1 cellular context compared by ENCODE assay signal in genomic region chr7:102287465-102288146, GRCh38.
TF ChIP-seq lines count a peak whose summit lies in the region.

No MANE protein-coding gene starts in this region.

TF ChIP-seq in HepG2, 621 proteins besides CTCF, POLR2A, EP300 and RAD21 (continued from another document and continues in another):
- TF ChIP-seq GMEB1 (CRISPR knock-in tag; IDR thresholded peaks at IDR 0.05; ENCODE audit: borderline replicate concordance), result 0 out of 2 replicates have a peak, but pooled peaks have one; percentile 16
- no peak for TF ChIP-seq ZNF678 (CRISPR knock-in tag; IDR thresholded peaks at IDR 0.05)
- no peak; the same call in none of the 2 replicates for TF ChIP-seq UBTF (CRISPR knock-in tag; IDR thresholded peaks at IDR 0.05)
- no peak for TF ChIP-seq ZNF264 (CRISPR knock-in tag; IDR thresholded peaks at IDR 0.05)
- TF ChIP-seq KAT7 (CRISPR knock-in tag; IDR thresholded peaks at IDR 0.05; ENCODE audit: borderline replicate concordance), result no peak
- no peak for TF ChIP-seq ZNF788 (CRISPR knock-in tag; IDR thresholded peaks at IDR 0.05; ENCODE audit: borderline replicate concordance)
- no peak for TF ChIP-seq ZNF280D (CRISPR knock-in tag; IDR thresholded peaks at IDR 0.05)
- TF ChIP-seq HNRNPUL1 (IDR thresholded peaks at IDR 0.05; ENCODE audit: low read depth, low read length), result no peak
- TF ChIP-seq ELK4 (CRISPR knock-in tag; IDR thresholded peaks at IDR 0.05; ENCODE audit: borderline replicate concordance), result no peak
- TF ChIP-seq HHEX (CRISPR knock-in tag; IDR thresholded peaks at IDR 0.05), result no peak
- TF ChIP-seq ZNF639 (CRISPR knock-in tag; conservative IDR thresholded peaks at IDR 0.05), result no peak
- no peak for TF ChIP-seq IKZF1 (IDR thresholded peaks at IDR 0.05)
- TF ChIP-seq MNT (IDR thresholded peaks at IDR 0.05), result no peak
- peak; percentile 20; the same call in 1 of the 2 replicates for TF ChIP-seq PHF8 (CRISPR knock-in tag; IDR thresholded peaks at IDR 0.05)
- no peak for TF ChIP-seq GMEB2 (CRISPR knock-in tag; IDR thresholded peaks at IDR 0.05; ENCODE audit: low read depth)
- TF ChIP-seq CREM (IDR thresholded peaks at IDR 0.05), result no peak
- TF ChIP-seq CREM (CRISPR knock-in tag; IDR thresholded peaks at IDR 0.05), result no peak
- no peak for TF ChIP-seq ZSCAN22 (CRISPR knock-in tag; IDR thresholded peaks at IDR 0.05)
- TF ChIP-seq MLXIP (CRISPR knock-in tag; IDR thresholded peaks at IDR 0.05; ENCODE audit: borderline replicate concordance), result no peak
- TF ChIP-seq ZBTB33 (CRISPR knock-in tag; IDR thresholded peaks at IDR 0.05), result no peak
- TF ChIP-seq RBM22 (optimal IDR thresholded peaks at IDR 0.05; ENCODE audit: low read length), result no peak
- no peak for TF ChIP-seq ATF6 (CRISPR knock-in tag; conservative IDR thresholded peaks at IDR 0.05)
- no peak for TF ChIP-seq ZNF350 (CRISPR knock-in tag; IDR thresholded peaks at IDR 0.05; ENCODE audit: borderline replicate concordance, low read depth)
- TF ChIP-seq PBX2 (CRISPR knock-in tag; IDR thresholded peaks at IDR 0.05), result no peak
- no peak for TF ChIP-seq SMAD1 (CRISPR knock-in tag; IDR thresholded peaks at IDR 0.05; ENCODE audit: borderline replicate concordance, low read depth)
- no peak for TF ChIP-seq NFYB (CRISPR knock-in tag; IDR thresholded peaks at IDR 0.05)
- no peak for TF ChIP-seq ZNF20 (CRISPR knock-in tag; IDR thresholded peaks at IDR 0.05)
- TF ChIP-seq NFKB2 (CRISPR knock-in tag; IDR thresholded peaks at IDR 0.05; ENCODE audit: borderline replicate concordance), result no peak
- no peak for TF ChIP-seq TAF1 (CRISPR knock-in tag; IDR thresholded peaks at IDR 0.05)
- TF ChIP-seq ZFP36L2 (CRISPR knock-in tag; IDR thresholded peaks at IDR 0.05), result no peak
- no peak for TF ChIP-seq POLR2AphosphoS2 (IDR thresholded peaks at IDR 0.05; ENCODE audit: low read depth, low read length)
- TF ChIP-seq MIER2 (CRISPR knock-in tag; IDR thresholded peaks at IDR 0.05), result no peak
- TF ChIP-seq RELA (CRISPR knock-in tag; IDR thresholded peaks at IDR 0.05), result no peak
- TF ChIP-seq MYPOP (CRISPR knock-in tag; IDR thresholded peaks at IDR 0.05), result 0 out of 2 replicates have a peak, but pooled peaks have one; percentile 53
